8 cellular contexts compared by ENCODE assay signal in genomic region chr19:34734601-34735103, GRCh38. TPM values are rescaled to one million over a fixed set of nuclear protein-coding genes. Genes with fewer than 3 reads are reported as not detected.
DNase-seq lines count a peak whose midpoint lies in the region; ATAC-seq and TF ChIP-seq lines count a peak whose summit lies in the region.

No MANE protein-coding gene starts in this region.

- POLR2A ChIA-PET in GM10248 (lab: Yijun Ruan, JAX) = no interaction called here

- H4K20me1 ChIP-seq in hepatocyte (ENCODE audit: insufficient read depth, poor library complexity, severe bottlenecking) = no peaks in the 10 kb centered on the region

- peaks cover 13% of the 10 kb centered on the region for H3K9me3 ChIP-seq in hepatocyte (ENCODE audit: low read depth)
- peaks cover 3 to 48% (median 32%) of the 10 kb centered on the region in 8 donors for H3K9me3 ChIP-seq in spleen

- H3K4me1 ChIP-seq in hepatocyte (ENCODE audit: insufficient read depth) (peaks cover 12% of the 10 kb centered on the region), spleen (peaks cover 13 to 38% (median 27%) of the 10 kb centered on the region in 6 donors)

- DNase-seq in HL-60 (ENCODE audit: low read depth in 1 of 2, low spot score in 1 of 2) (no peak), hepatocyte (ENCODE audit: low spot score) (peak; percentile 46), spleen (no peak), NCI-H82 (lab: John Stamatoyannopoulos, UW) (no peak), GM10248 (ENCODE audit: extremely low spot score) (no peak)
- no peak for DNase-seq in stimulated activated CD4-positive, alpha-beta T cell treated with anti-CD3 and anti-CD28 coated beads, Interleukin-12 subunit alpha, Interleukin-12 subunit beta, amount 100 ng/mL, for 4 hours

- H3K27me3 ChIP-seq in HL-60 (ENCODE audit: insufficient read depth, poor library complexity, severe bottlenecking) (no peaks in the 10 kb centered on the region), hepatocyte (no peaks in the 10 kb centered on the region), spleen (replicated peaks in 1 of 7) (no peaks in the 10 kb centered on the region)

- no peak for TF ChIP-seq CTCF in HL-60 (IDR thresholded peaks at IDR 0.05; ENCODE audit: insufficient read depth, low read length)
- no peak for TF ChIP-seq CTCF in VCaP (conservative IDR thresholded peaks at IDR 0.05)
- no peak for TF ChIP-seq CTCF in hepatocyte (IDR thresholded peaks at IDR 0.05; ENCODE audit: poor library complexity)
- TF ChIP-seq CTCF in spleen (IDR thresholded peaks at IDR 0.05 in 8 of 11, conservative IDR thresholded peaks at IDR 0.05 in 3 of 11) = no peak
- TF ChIP-seq CTCF in GM10248 (IDR thresholded peaks at IDR 0.05; ENCODE audit: control extremely low read depth, extremely low read depth, low read depth, missing control alignments) = no peak

- intact Hi-C loops in spleen (cut with DNase I; ENCODE audit: low total_unique reads) = loop anchor here (10.0 kb wide), 1 partner anchor 60 kb away; the partner anchor contains the start of genes SCGB2B2 and ZNF302

- peaks cover 7% of the 10 kb centered on the region for H3K36me3 ChIP-seq in hepatocyte (replicated peaks; ENCODE audit: insufficient read depth, low read depth)
- H3K36me3 ChIP-seq in spleen = peaks cover 2 to 45% (median 36%) of the 10 kb centered on the region in 6 donors

- no peak for TF ChIP-seq POLR2A in spleen (IDR thresholded peaks at IDR 0.05)

- peak overlapping the region; percentile 64 for H3K4me3 ChIP-seq in HL-60 (replicated peaks; ENCODE audit: insufficient read depth, low read length)
- H3K4me3 ChIP-seq in hepatocyte = peak overlapping the region; percentile 85
- H3K4me3 ChIP-seq in spleen = peak overlapping the region; percentile 65 to 95 (median 70)

- H2AFZ ChIP-seq in hepatocyte = peak overlapping the region; percentile 87

- ATAC-seq in HG03039 (IDR thresholded peaks at IDR 0.05; ENCODE audit: unreplicated experiment) = no peak

- 12% methylated on average over 11 of the region's 11 CpGs for WGBS in hepatocyte (ENCODE audit: low lambda C conversion rate, missing lambda C conversion rate)
- WGBS in spleen, 5 donors = 31 to 35% (median 34%) methylated on average over 11 of the region's 11 CpGs

- CTCF ChIA-PET in GM10248 (lab: Yijun Ruan, JAX) = no interaction called here

- H3K27ac ChIP-seq in HL-60 (replicated peaks) (peak overlapping the region; percentile 96), VCaP (peak overlapping the region; percentile 98), hepatocyte (peak overlapping the region; percentile 99), spleen (peak overlapping the region; percentile 91 to 97 (median 94))

- peak overlapping the region; percentile 84 for H3K4me2 ChIP-seq in hepatocyte

- H3K79me2 ChIP-seq in hepatocyte = peaks cover 21% of the 10 kb centered on the region

- H3K9me2 ChIP-seq in hepatocyte (replicated peaks; ENCODE audit: insufficient read depth) = no peaks in the 10 kb centered on the region

RNA-seq across cellular contexts. Expression of gene ZNF181, which starts 0.6 kb away (rescaled TPM):
- total RNA-seq in hepatocyte (14.5 and 30.0 TPM in 2 replicates), spleen (10 to 100 TPM in 6 of 7 donors, 1 to 10 TPM in 1; 7.9 to 36.5 (median 13.8) TPM)
- polyA plus RNA-seq in hepatocyte (11.5 and 11.7 TPM in 2 replicates), spleen (10 to 100 TPM in 1 of 3 donors, 1 to 10 TPM in 2; 6.8 to 13.4 (median 7.2) TPM)

RNA-seq across cellular contexts. Expression of gene ZNF599, which starts 38.4 kb away (rescaled TPM):
- 6.0 and 6.1 TPM in 2 replicates for total RNA-seq in hepatocyte
- 6.2 and 7.6 TPM in 2 replicates for polyA plus RNA-seq in hepatocyte
- total RNA-seq in spleen = 10 to 100 TPM in 1 of 7 donors, 1 to 10 TPM in 6; 3.3 to 10.5 (median 7.7) TPM
- 1 to 10 TPM; 4.9 to 5.8 (median 4.9) TPM for polyA plus RNA-seq in spleen

RNA-seq across cellular contexts. Expression of gene ZNF302, which starts 57.2 kb away (rescaled TPM):
- total RNA-seq in hepatocyte (29.1 and 34.3 TPM in 2 replicates), spleen (10 to 100 TPM; 24.7 to 36.1 (median 33.0) TPM)
- polyA plus RNA-seq in hepatocyte (19.5 and 20.2 TPM in 2 replicates), spleen (10 to 100 TPM; 18.9 to 23.2 (median 22.5) TPM)

RNA-seq across cellular contexts. Expression of gene SCGB2B2, which starts 57.7 kb away (rescaled TPM):
- total RNA-seq in hepatocyte (0.04 and 0.13 TPM in 2 replicates), spleen (1 to 10 TPM in 6 of 7 donors, under 1 TPM in 1; 0.50 to 1.9 (median 1.3) TPM)
- polyA plus RNA-seq in hepatocyte (not detected in 2 replicates), spleen (under 1 TPM in 2 of 3 donors, not detected in 1; 0.13 to 0.28 TPM)
